In the genomic region with DNA sequence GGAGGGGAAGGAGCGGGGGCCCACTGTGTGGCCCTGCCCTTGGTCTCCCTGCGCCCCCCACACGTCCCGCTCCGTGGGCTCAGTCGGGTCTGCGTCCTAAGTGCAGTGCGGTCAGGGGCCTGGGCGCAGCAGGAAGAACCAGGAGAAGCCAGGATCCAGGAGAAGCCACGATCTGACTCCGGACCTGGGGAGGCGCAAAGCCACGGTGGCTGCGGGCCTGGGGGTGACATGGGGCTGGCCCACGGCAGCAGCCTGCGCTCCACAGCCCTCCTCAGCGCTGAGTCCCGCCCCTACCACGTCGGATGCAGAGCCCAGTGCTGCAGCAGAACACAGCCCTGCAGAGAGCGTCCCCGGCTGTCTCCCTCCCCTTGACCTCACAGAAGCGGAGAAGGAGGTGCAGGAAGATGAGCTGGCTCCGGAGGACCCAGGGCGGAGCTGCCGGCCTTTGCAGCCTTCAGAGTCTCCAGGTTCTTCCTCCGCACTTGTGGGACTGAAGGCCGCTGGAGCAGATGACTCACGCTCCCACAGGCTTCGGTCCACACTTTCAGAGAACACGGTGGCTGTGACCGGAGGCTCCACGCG, we compare ENCODE assay signal across 22 cellular contexts.
"Had no signal": no experiment of that assay in that cellular context is flagged by ENCODE, and none has a peak within 500 bp of the region (broad histone marks: within the 10 kb centered on the region; RNA-seq: fewer than 3 reads in every experiment).

No MANE protein-coding gene starts in this region.

- DNase-seq: endodermal cell; foreskin melanocyte; heart left ventricle; hippocampal formation; kidney glomerular epithelial cell; left ventricle myocardium inferior; lower lobe of right lung; natural killer cell; occipital lobe; pancreas; right cardiac atrium; stimulated activated CD4-positive, alpha-beta T cell treated with anti-CD3 and anti-CD28 coated beads, Interleukin-2, amount 100 ng/mL, for 48 hours; stimulated activated naive CD4-positive, alpha-beta T cell treated with Interleukin-2 at 50 U/mL for 16 hours; thyroid gland had no signal

- H3K27me3 ChIP-seq: pancreas, thyroid gland, vagina had no signal

- H3K4me3 Mint-ChIP-seq: dendritic cell treated with granulocyte-macrophage colony-stimulating factor and Interleukin-4, amounts not matched to agents 40 ng/mL and 50 ng/mL, for 4 days; endodermal cell; memory B cell; mesothelial cell of epicardium; natural killer cell; neural crest cell; type B pancreatic cell had no signal

- H3K9me3 ChIP-seq: lower lobe of right lung, pancreas, thyroid gland, vagina had no signal

- H3K27ac ChIP-seq: heart left ventricle, left ventricle myocardium inferior, lower lobe of right lung, pancreas, thyroid gland, vagina had no signal

- ATAC-seq: natural killer cell, pancreas had no signal

- H3K4me2 ChIP-seq: smooth muscle cell had no signal

- H3K9me3 Mint-ChIP-seq: endodermal cell had no signal

- H3K4me1 Mint-ChIP-seq: memory B cell, mesothelial cell of epicardium, natural killer cell had no signal

- FAIRE-seq: colon, pancreas had no signal

- H3K36me3 ChIP-seq: heart left ventricle, left ventricle myocardium inferior, lower lobe of right lung, pancreas, thyroid gland, vagina had no signal

- H3K27me3 Mint-ChIP-seq: dendritic cell treated with granulocyte-macrophage colony-stimulating factor and Interleukin-4, amounts not matched to agents 40 ng/mL and 50 ng/mL, for 4 days had no signal

- H3K36me3 Mint-ChIP-seq: memory B cell, mesothelial cell of epicardium, type B pancreatic cell had no signal

- H3K4me1 ChIP-seq: heart left ventricle, left ventricle myocardium inferior, lower lobe of right lung, pancreas, thyroid gland, vagina had no signal

- H3K4me3 ChIP-seq: heart left ventricle, left ventricle myocardium inferior, lower lobe of right lung, pancreas, smooth muscle cell, thyroid gland, vagina had no signal
